Comparison of ENCODE assay signal across 16 cellular contexts in the genomic region with DNA sequence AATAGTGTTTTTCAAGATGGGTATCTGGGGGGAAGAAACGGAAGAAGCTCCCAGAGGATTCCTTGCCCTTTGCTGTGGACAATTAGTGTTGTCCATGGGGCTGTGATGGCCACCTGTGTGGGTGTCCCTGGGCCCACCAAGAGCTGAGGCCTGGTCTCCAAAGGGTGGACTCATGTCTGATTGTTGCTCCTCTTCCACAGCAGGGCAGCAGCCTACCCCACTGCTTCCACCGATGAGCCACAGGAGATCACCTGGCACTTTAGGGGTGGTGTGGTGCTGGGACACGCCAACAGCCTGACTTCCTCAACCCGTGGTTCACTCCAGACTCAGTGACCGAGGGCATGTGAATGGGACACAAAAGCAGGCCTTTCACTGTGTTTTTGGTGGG. TPM values are rescaled to one million over a fixed set of nuclear protein-coding genes. Genes with fewer than 3 reads are reported as not detected.
DNase-seq lines count a peak whose midpoint lies in the region; ATAC-seq and TF ChIP-seq lines count a peak whose summit lies in the region.
"Had no signal": no experiment of that assay in that cellular context is flagged by ENCODE, and none has a peak within 500 bp of the region (broad histone marks: within the 10 kb centered on the region; RNA-seq: fewer than 3 reads in every experiment).

No MANE protein-coding gene starts in this region.

- CTCF ChIA-PET in Calu3 (lab: Charles Lee): no interaction called here

- H3K27me3 Mint-ChIP-seq in Calu3 (ENCODE audit: unreplicated experiment): no peaks in the 10 kb centered on the region
- H3K27me3 Mint-ChIP-seq: CD8-positive, alpha-beta memory T cell had no signal

- H3K27me3 ChIP-seq in left ventricle myocardium inferior (ENCODE audit: low read depth): no peaks in the 10 kb centered on the region
- H3K27me3 ChIP-seq: BLaER1 had no signal

- H3K9me3 ChIP-seq in left ventricle myocardium inferior (replicated peaks): no peaks in the 10 kb centered on the region
- H3K9me3 ChIP-seq: BLaER1 had no signal

- H3K9me3 Mint-ChIP-seq in stimulated activated effector memory CD8-positive, alpha-beta T cell treated with anti-CD3 and anti-CD28 coated beads, Interleukin-12 subunit alpha, Interleukin-12 subunit beta, amount 100 ng/mL, for 72 hours: no peaks in the 10 kb centered on the region
- no peaks in the 10 kb centered on the region for H3K9me3 Mint-ChIP-seq in Calu3 (ENCODE audit: low read depth, unreplicated experiment)
- H3K9me3 Mint-ChIP-seq: CD8-positive, alpha-beta memory T cell had no signal

- H3K27ac ChIP-seq in left ventricle myocardium inferior (replicated peaks): peak overlapping the region; percentile 28
- H3K27ac ChIP-seq: BLaER1 had no signal

- BruUV-seq in Calu3 (replicated peaks; lab: Mats Ljungman, UMichigan): no TSS peak

- H3K4me3 ChIP-seq in left ventricle myocardium inferior: no peak overlapping the region
- H3K4me3 ChIP-seq: BLaER1 had no signal

- H3K36me3 Mint-ChIP-seq in stimulated activated effector memory CD8-positive, alpha-beta T cell treated with anti-CD3 and anti-CD28 coated beads, Interleukin-12 subunit alpha, Interleukin-12 subunit beta, amount 100 ng/mL, for 72 hours: peaks cover 29% of the 10 kb centered on the region
- peaks cover 23% of the 10 kb centered on the region for H3K36me3 Mint-ChIP-seq in Calu3 (ENCODE audit: insufficient read depth, unreplicated experiment)

- peaks cover 15% of the 10 kb centered on the region for H3K36me3 ChIP-seq in left ventricle myocardium inferior

- intact Hi-C loops in left ventricle myocardium inferior (cut with micrococcal nuclease): no loop called here
- intact Hi-C loops in cardiac septum (cut with DNase I): no loop called here
- intact Hi-C loops in Calu3 (cut with micrococcal nuclease; ENCODE audit: unreplicated experiment): no loop called here

- H3K4me1 Mint-ChIP-seq in stimulated activated effector memory CD8-positive, alpha-beta T cell treated with anti-CD3 and anti-CD28 coated beads, Interleukin-12 subunit alpha, Interleukin-12 subunit beta, amount 100 ng/mL, for 72 hours: peaks cover 15% of the 10 kb centered on the region
- H3K4me1 Mint-ChIP-seq in Calu3 (ENCODE audit: low read depth, unreplicated experiment): no peaks in the 10 kb centered on the region

- peak overlapping the region; percentile 24 for H3K27ac Mint-ChIP-seq in stimulated activated effector memory CD8-positive, alpha-beta T cell treated with anti-CD3 and anti-CD28 coated beads, Interleukin-12 subunit alpha, Interleukin-12 subunit beta, amount 100 ng/mL, for 72 hours
- no peak overlapping the region for H3K27ac Mint-ChIP-seq in Calu3 (ENCODE audit: unreplicated experiment)

- DNase-seq in left ventricle myocardium inferior: no peak
- DNase-seq in cardiac septum (ENCODE audit: low spot score): no peak
- peak; percentile 59 for DNase-seq in mesenteric fat pad (ENCODE audit: low spot score)
- no peak for DNase-seq in stimulated activated effector memory CD8-positive, alpha-beta T cell treated with anti-CD3 and anti-CD28 coated beads, Interleukin-12 subunit alpha, Interleukin-12 subunit beta, amount 100 ng/mL, for 72 hours (ENCODE audit: low spot score in 2 of 2)
- DNase-seq in GM20000 (ENCODE audit: low spot score): no peak
- DNase-seq in NK-92 treated with Interleukin-12 subunit alpha and Interleukin-12 subunit beta, amount 100 ng/mL, for 24 hours (lab: John Stamatoyannopoulos, UW): no peak
- no peak for DNase-seq in Calu3
- DNase-seq in NCI-H2107 (lab: John Stamatoyannopoulos, UW): no peak
- DNase-seq: CD8-positive, alpha-beta memory T cell; DMS79 treated with DMSO at 0.1 percent for 48 hours; KBM-7; NCI-H2081 treated with DMSO at 0.1 percent for 48 hours; NCI-H510A treated with DMSO at 0.1 percent for 48 hours had no signal

- no peak overlapping the region for H3K4me3 Mint-ChIP-seq in stimulated activated effector memory CD8-positive, alpha-beta T cell treated with anti-CD3 and anti-CD28 coated beads, Interleukin-12 subunit alpha, Interleukin-12 subunit beta, amount 100 ng/mL, for 72 hours
- H3K4me3 Mint-ChIP-seq in Calu3 (ENCODE audit: low read depth, unreplicated experiment): no peak overlapping the region
- H3K4me3 Mint-ChIP-seq: CD8-positive, alpha-beta memory T cell had no signal

- no peak for ATAC-seq in stimulated activated effector memory CD8-positive, alpha-beta T cell treated with anti-CD3 and anti-CD28 coated beads, Interleukin-12 subunit alpha, Interleukin-12 subunit beta, amount 100 ng/mL, for 72 hours

- peaks cover 39% of the 10 kb centered on the region for H3K4me1 ChIP-seq in left ventricle myocardium inferior

- TF ChIP-seq CTCF in left ventricle myocardium inferior (IDR thresholded peaks at IDR 0.05; ENCODE audit: borderline replicate concordance) (no peak), GM20000 (IDR thresholded peaks at IDR 0.05; ENCODE audit: extremely low read depth, missing control alignments) (no peak), Calu3 (IDR thresholded peaks at IDR 0.05; ENCODE audit: unreplicated experiment) (no peak)

RNA-seq across cellular contexts. Expression of a gene that starts 25.1 kb away (rescaled TPM):
- 0.63 TPM for total RNA-seq in left ventricle myocardium inferior
- total RNA-seq in cardiac septum: 0.70 TPM
- 1.4 TPM for total RNA-seq in mesenteric fat pad
- not detected in 2 replicates for total RNA-seq in Calu3 (2022)
- total RNA-seq: A172, G401 had no signal

RNA-seq across cellular contexts. Expression of a gene that starts 48.6 kb away (rescaled TPM):
- total RNA-seq in left ventricle myocardium inferior (12.8 TPM), cardiac septum (11.0 TPM), mesenteric fat pad (13.8 TPM), Calu3 (2022) (36.2 and 42.7 TPM in 2 replicates)
